In the genomic region with DNA sequence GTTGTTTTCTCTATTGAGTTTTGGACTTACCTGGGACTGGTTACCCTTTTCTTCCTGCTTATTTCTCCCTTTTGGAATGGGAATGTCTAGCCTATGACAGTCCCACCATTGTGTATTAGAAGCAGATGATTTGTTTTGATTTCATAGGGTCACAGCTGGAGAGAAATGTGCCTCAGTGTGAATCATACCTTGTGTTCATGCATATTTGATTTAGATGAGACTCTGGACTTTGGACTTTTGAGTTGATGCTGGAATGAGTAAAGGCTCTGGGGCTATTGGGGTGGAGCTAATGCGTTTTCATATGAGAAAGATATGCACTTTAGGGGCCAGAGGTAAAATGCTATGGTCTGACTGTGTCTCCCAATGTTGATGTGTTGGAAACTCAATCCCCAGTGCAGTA, we compare ENCODE assay signal across 18 cellular contexts. TPM values are rescaled to one million over a fixed set of nuclear protein-coding genes. Genes with fewer than 3 reads are reported as not detected.
"Had no signal": no experiment of that assay in that cellular context is flagged by ENCODE, and none has a peak within 500 bp of the region (broad histone marks: within the 10 kb centered on the region; RNA-seq: fewer than 3 reads in every experiment).

No MANE protein-coding gene starts in this region.

- H3K4me3 ChIP-seq: cardiac muscle cell, pancreas, upper lobe of left lung had no signal

- H3K27ac Mint-ChIP-seq: activated B cell treated with CpG ODN at 0.5 μM for 24 hours; activated CD4-positive, alpha-beta T cell treated with anti-CD3 and anti-CD28 coated beads, Interleukin-2, amount 10 ng/mL, durations not matched to agents 24 days and 14 days; activated naive CD4-positive, alpha-beta T cell treated with anti-CD3 and anti-CD28 coated beads, Interleukin-2, amount 50 U/mL, for 24 hours; naive B cell; stimulated activated naive CD8-positive, alpha-beta T cell treated with anti-CD3 and anti-CD28 coated beads, Interleukin-15, Interleukin-2, amounts not matched to agents 100 ng/mL and 50 ng/mL, for 24 hours; T-helper 1 cell treated with Interleukin-12 subunit alpha and Interleukin-12 subunit beta and Interleukin-4 antibody, amounts not matched to agents 30 μg/mL and 1 μg/mL, for 36 hours had no signal

- H3K27ac ChIP-seq: cardiac muscle cell, pancreas, upper lobe of left lung had no signal

- DNase-seq: activated B cell treated with CpG ODN at 0.5 μM for 24 hours; activated CD4-positive, alpha-beta T cell treated with anti-CD3 and anti-CD28 coated beads, Interleukin-2, amount 10 ng/mL, durations not matched to agents 24 days and 14 days; activated T-cell treated with anti-CD3 and anti-CD28 coated beads for 4 hours; effector CD4-positive, alpha-beta T cell; left cardiac atrium; naive B cell; pancreas; stimulated activated CD4-positive, alpha-beta T cell treated with anti-CD3 and anti-CD28 coated beads, Interleukin-15, amount 100 ng/mL, for 24 hours; stimulated activated CD4-positive, alpha-beta T cell treated with anti-CD3 and anti-CD28 coated beads, Interleukin-4, amount 100 ng/mL, for 24 hours; upper lobe of left lung had no signal

- H3K9me3 Mint-ChIP-seq: activated B cell treated with CpG ODN at 0.5 μM for 24 hours; activated CD4-positive, alpha-beta T cell treated with anti-CD3 and anti-CD28 coated beads, Interleukin-2, amount 10 ng/mL, durations not matched to agents 24 days and 14 days; stimulated activated naive CD8-positive, alpha-beta T cell treated with anti-CD3 and anti-CD28 coated beads, Interleukin-15, Interleukin-2, amounts not matched to agents 100 ng/mL and 50 ng/mL, for 24 hours; T-helper 1 cell treated with Interleukin-12 subunit alpha and Interleukin-12 subunit beta and Interleukin-4 antibody, amounts not matched to agents 30 μg/mL and 1 μg/mL, for 36 hours had no signal

- FAIRE-seq: colon, pancreas had no signal

- H3K27me3 Mint-ChIP-seq: activated B cell treated with CpG ODN at 0.5 μM for 24 hours; activated CD4-positive, alpha-beta T cell treated with anti-CD3 and anti-CD28 coated beads, Interleukin-2, amount 10 ng/mL, durations not matched to agents 24 days and 14 days; naive B cell had no signal

- H3K36me3 ChIP-seq: cardiac muscle cell, pancreas, upper lobe of left lung had no signal

- H3K36me3 Mint-ChIP-seq: activated naive CD4-positive, alpha-beta T cell treated with anti-CD3 and anti-CD28 coated beads, Interleukin-2, amount 50 U/mL, for 24 hours; naive B cell had no signal

- H3K4me1 ChIP-seq: pancreas, upper lobe of left lung had no signal

- H3K4me3 Mint-ChIP-seq: activated B cell treated with CpG ODN at 0.5 μM for 24 hours; activated CD4-positive, alpha-beta T cell treated with anti-CD3 and anti-CD28 coated beads, Interleukin-2, amount 10 ng/mL, durations not matched to agents 24 days and 14 days; activated naive CD4-positive, alpha-beta T cell treated with anti-CD3 and anti-CD28 coated beads, Interleukin-2, amount 50 U/mL, for 24 hours; naive B cell; stimulated activated naive CD8-positive, alpha-beta T cell treated with anti-CD3 and anti-CD28 coated beads, Interleukin-15, Interleukin-2, amounts not matched to agents 100 ng/mL and 50 ng/mL, for 24 hours; T-helper 1 cell treated with Interleukin-12 subunit alpha and Interleukin-12 subunit beta and Interleukin-4 antibody, amounts not matched to agents 30 μg/mL and 1 μg/mL, for 36 hours had no signal

- H3K4me1 Mint-ChIP-seq: activated B cell treated with CpG ODN at 0.5 μM for 24 hours, naive B cell had no signal

- H3K9me3 ChIP-seq: pancreas, upper lobe of left lung had no signal

- H3K27me3 ChIP-seq: cardiac muscle cell, pancreas, upper lobe of left lung had no signal

RNA-seq across cellular contexts. Expression of a gene that starts 30.5 kb away (rescaled TPM):
- total RNA-seq: activated B cell treated with CpG ODN at 0.5 μM for 24 hours; activated CD4-positive, alpha-beta T cell treated with anti-CD3 and anti-CD28 coated beads, Interleukin-2, amount 10 ng/mL, durations not matched to agents 24 days and 14 days; activated CD8-positive, alpha-beta memory T cell treated with anti-CD3 and anti-CD28 coated beads for 36 hours; cardiac muscle cell; left cardiac atrium; lung microvascular endothelial cell; pancreas; temporal lobe had no signal
- polyA plus RNA-seq: cardiac muscle cell, pancreas had no signal
